In genomic region chrX:25433307-25433706, GRCh38 we compare ENCODE assay signal across 23 cellular contexts.
DNase-seq lines count a peak whose midpoint lies in the region; ATAC-seq, FAIRE-seq and TF ChIP-seq lines count a peak whose summit lies in the region.
"Had no signal": no experiment of that assay in that cellular context is flagged by ENCODE, and none has a peak within 500 bp of the region (broad histone marks: within the 10 kb centered on the region; RNA-seq: fewer than 3 reads in every experiment).

No MANE protein-coding gene starts in this region.

- POLR2A ChIA-PET in HepG2 (lab: Yijun Ruan, JAX), result no interaction called here
- POLR2A ChIA-PET in T-cell (lab: Charles Lee), result no interaction called here

- TF ChIP-seq CTCF in HepG2 (CRISPR knock-in tag; IDR thresholded peaks at IDR 0.05), result no peak
- TF ChIP-seq CTCF in right lobe of liver (IDR thresholded peaks at IDR 0.05), result no peak
- TF ChIP-seq CTCF in nephron (IDR thresholded peaks at IDR 0.05; ENCODE audit: unreplicated experiment in 3 of 3), result no peak

- H3K4me1 Mint-ChIP-seq in nephron, result peaks cover 5% of the 10 kb centered on the region
- no peaks in the 10 kb centered on the region for H3K4me1 Mint-ChIP-seq in T-cell
- H3K4me1 Mint-ChIP-seq: B cell had no signal

- H3K4me3 Mint-ChIP-seq in nephron (no peak overlapping the region), T-cell (no peak overlapping the region)
- H3K4me3 Mint-ChIP-seq: B cell; CD4-positive, alpha-beta T cell; CD8-positive, alpha-beta T cell had no signal

- H2AFZ ChIP-seq in HepG2 (ENCODE audit: low read length), result no peak overlapping the region

- H3K9me3 Mint-ChIP-seq in nephron (peaks cover 4% of the 10 kb centered on the region), T-cell (peaks cover 0 to 4% (median 0%) of the 10 kb centered on the region in 3 donors)
- H3K9me3 Mint-ChIP-seq: CD8-positive, alpha-beta T cell had no signal

- in situ Hi-C loops in HepG2 (cut with HindIII; ENCODE audit: extremely low pct_ligation_motif_present, low pct_unique_long_range_greater_than_20kb), result no loop called here

- FAIRE-seq in HepG2 (lab: Jason Lieb, UNC), result no peak
- FAIRE-seq in colon (lab: Jason Lieb, UNC), result peak; percentile 28
- FAIRE-seq: A549, D721Med, G401.6, GM12891, GM19239 had no signal

- no peak overlapping the region for H3K4me3 ChIP-seq in HepG2 (replicated peaks in 1 of 3; ENCODE audit: insufficient read depth in 1 of 3, low read depth in 2 of 3, low read length in 3 of 3)
- H3K4me3 ChIP-seq in right lobe of liver, result no peak overlapping the region
- H3K4me3 ChIP-seq: A549; BLaER1 treated with 17β-estradiol and CSF1 and Interleukin-3, amounts not matched to agents 10 nM and 100 nM had no signal

- no peaks in the 10 kb centered on the region for H3K4me1 ChIP-seq in HepG2 (ENCODE audit: insufficient read depth, low read length)
- no peaks in the 10 kb centered on the region for H3K4me1 ChIP-seq in right lobe of liver
- H3K4me1 ChIP-seq: A549; BLaER1 treated with 17β-estradiol and CSF1 and Interleukin-3, amounts not matched to agents 10 nM and 100 nM; Caco-2 had no signal

- H3K27ac ChIP-seq in HepG2 (ENCODE audit: extremely low read length, insufficient read depth, low read length), result no peak overlapping the region
- no peak overlapping the region for H3K27ac ChIP-seq in right lobe of liver
- H3K27ac ChIP-seq: 22Rv1; A549; BLaER1 treated with 17β-estradiol and CSF1 and Interleukin-3, amounts not matched to agents 10 nM and 100 nM; C4-2B had no signal

- TF ChIP-seq EP300 in HepG2 (IDR thresholded peaks at IDR 0.05; ENCODE audit: low read depth in 2 of 2, low read length in 2 of 2) (no peak), HepG2 (CRISPR knock-in tag; IDR thresholded peaks at IDR 0.05; ENCODE audit: borderline replicate concordance) (no peak)

- no peak overlapping the region for H3K9ac ChIP-seq in HepG2 (ENCODE audit: insufficient read depth, low read depth, low read length)
- H3K9ac ChIP-seq: BLaER1 treated with 17β-estradiol and CSF1 and Interleukin-3, amounts not matched to agents 10 nM and 100 nM had no signal

- H3K9me3 ChIP-seq in HepG2 (ENCODE audit: low read length) (no peaks in the 10 kb centered on the region), right lobe of liver (no peaks in the 10 kb centered on the region)
- H3K9me3 ChIP-seq: A549; BLaER1 treated with 17β-estradiol and CSF1 and Interleukin-3, amounts not matched to agents 10 nM and 100 nM; Caco-2 had no signal

- H3K36me3 ChIP-seq in HepG2 (replicated peaks in 1 of 2; ENCODE audit: control insufficient read depth in 1 of 2, insufficient read depth in 2 of 2, low read length in 2 of 2), result no peaks in the 10 kb centered on the region
- no peaks in the 10 kb centered on the region for H3K36me3 ChIP-seq in right lobe of liver
- H3K36me3 ChIP-seq: BLaER1 treated with 17β-estradiol and CSF1 and Interleukin-3, amounts not matched to agents 10 nM and 100 nM had no signal

- no peak overlapping the region for H3K4me2 ChIP-seq in HepG2 (ENCODE audit: low read depth, low read length)
- H3K4me2 ChIP-seq: A549; BLaER1 treated with 17β-estradiol and CSF1 and Interleukin-3, amounts not matched to agents 10 nM and 100 nM had no signal

- TF ChIP-seq RAD21 in HepG2 (CRISPR knock-in tag; IDR thresholded peaks at IDR 0.05), result no peak

- no peaks in the 10 kb centered on the region for H4K20me1 ChIP-seq in HepG2 (ENCODE audit: insufficient read depth, low read length)

- intact Hi-C loops in HepG2 (cut with micrococcal nuclease; ENCODE audit: unreplicated experiment), result no loop called here
- intact Hi-C loops in right lobe of liver (cut with DNase I), result no loop called here

- no peaks in the 10 kb centered on the region for H3K79me2 ChIP-seq in HepG2 (ENCODE audit: insufficient read depth, low read length)

- ATAC-seq in HepG2 (no peak), right lobe of liver (no peak), T-cell (replicated peaks in 1 of 4) (no peak)
- ATAC-seq: A549; CD8-positive, alpha-beta T cell had no signal

- peak overlapping the region in 2 of 3 experiments; percentile 23 to 89 for H3K27ac Mint-ChIP-seq in nephron
- H3K27ac Mint-ChIP-seq in T-cell, result no peak overlapping the region
- H3K27ac Mint-ChIP-seq: B cell; CD4-positive, alpha-beta T cell; CD8-positive, alpha-beta T cell had no signal

- no peaks in the 10 kb centered on the region for H3K27me3 ChIP-seq in HepG2 (ENCODE audit: control insufficient read depth in 1 of 2, insufficient read depth in 2 of 2, low read length in 2 of 2)
- H3K27me3 ChIP-seq in right lobe of liver, result no peaks in the 10 kb centered on the region

- BruUV-seq in HepG2 (replicated peaks; lab: Mats Ljungman, UMichigan), result no TSS peak

- DNase-seq in HepG2 (ENCODE audit: low spot score), result no peak
- DNase-seq in right lobe of liver, result no peak
- no peak for DNase-seq in T-cell
- no peak for DNase-seq in HUDEP-2 (lab: John Stamatoyannopoulos, UW; ENCODE audit: unreplicated experiment in 76 of 76)
- DNase-seq in SIG-M5 (lab: John Stamatoyannopoulos, UW), result no peak
- DNase-seq: AML-193; Caco-2; Calu3; CD4-positive, alpha-beta T cell; CD8-positive, alpha-beta T cell; DMS79 treated with DMSO at 0.1 percent for 48 hours; GF-D8 had no signal

- 0% methylated on average over 2 of the region's 2 CpGs for WGBS in HepG2 (ENCODE audit: low lambda C conversion rate)
- WGBS in right lobe of liver (ENCODE audit: insufficient coverage, low coverage, low lambda C conversion rate, missing lambda C conversion rate), result 22% methylated on average over 2 of the region's 2 CpGs

- no peaks in the 10 kb centered on the region for H3K27me3 Mint-ChIP-seq in nephron (ENCODE audit: low read depth)
- peaks cover 0 to 11% of the 10 kb centered on the region in 2 donors for H3K27me3 Mint-ChIP-seq in T-cell
- H3K27me3 Mint-ChIP-seq: B cell; CD4-positive, alpha-beta T cell had no signal

- H3K36me3 Mint-ChIP-seq in nephron (ENCODE audit: low read depth), result no peaks in the 10 kb centered on the region
- H3K36me3 Mint-ChIP-seq in T-cell, result no peaks in the 10 kb centered on the region
- H3K36me3 Mint-ChIP-seq: CD8-positive, alpha-beta T cell had no signal

- CTCF ChIA-PET in HepG2 (lab: Yijun Ruan, JAX; ENCODE audit: low intra/inter-chr PET ratio, low total read pairs) (no interaction called here), T-cell (lab: Charles Lee) (no interaction called here)

- no peak for TF ChIP-seq POLR2A in HepG2 (IDR thresholded peaks at IDR 0.05; ENCODE audit: insufficient read depth in 1 of 2, low read depth in 2 of 2, low read length in 2 of 2)
- no peak for TF ChIP-seq POLR2A in right lobe of liver (IDR thresholded peaks at IDR 0.05)

TF ChIP-seq in HepG2, 621 proteins besides CTCF, POLR2A, EP300 and RAD21:
- TF ChIP-seq ATF7 (IDR thresholded peaks at IDR 0.05) (peak; percentile 88), ATF7 (CRISPR knock-in tag; IDR thresholded peaks at IDR 0.05) (no peak), ZFYVE20 (CRISPR knock-in tag; IDR thresholded peaks at IDR 0.05; ENCODE audit: borderline replicate concordance, low read depth) (no peak), SIN3A (IDR thresholded peaks at IDR 0.05; ENCODE audit: borderline replicate concordance, low read depth, low read length) (no peak), CREB1 (IDR thresholded peaks at IDR 0.05) (peak; percentile 85), CREB1 (CRISPR knock-in tag; IDR thresholded peaks at IDR 0.05) (no peak), RAD51 (IDR thresholded peaks at IDR 0.05; ENCODE audit: borderline replicate concordance) (no peak)

Comparison
In these comparisons a context has a peak if more than half of its experiments do, and no peak if none do; other contexts are left out.
1. H3K27ac Mint-ChIP-seq: peak in nephron (2 of 3); none in T-cell (0 of 2).